15 cellular contexts compared by ENCODE assay signal in genomic region chr15:38076806-38077205, GRCh38.
A peak's percentile ranks its signal among the peaks of the same experiment; 100 is the strongest.
DNase-seq lines count a peak whose midpoint lies in the region; ATAC-seq and TF ChIP-seq lines count a peak whose summit lies in the region.
"Had no signal": no experiment of that assay in that cellular context is flagged by ENCODE, and none has a peak within 500 bp of the region (broad histone marks: within the 10 kb centered on the region; RNA-seq: fewer than 3 reads in every experiment).

No MANE protein-coding gene starts in this region.

- H3K4me1 Mint-ChIP-seq in glutamatergic neuron (ENCODE audit: low read depth, unreplicated experiment): peaks cover 9% of the 10 kb centered on the region
- peaks cover 9 to 14% of the 10 kb centered on the region in 2 donors for H3K4me1 Mint-ChIP-seq in natural killer cell treated with Interleukin-12 subunit alpha and Interleukin-12 subunit beta and Interleukin-15 and Interleukin-18, amount 100 ng/mL, for 72 hours (ENCODE audit: low read depth in 2 of 2)

- H3K9me2 ChIP-seq in Loucy (replicated peaks; ENCODE audit: low read depth, low read length): no peaks in the 10 kb centered on the region

- WGBS in spleen, 5 donors: 60 to 79% (median 78%) methylated on average over 10 of the region's 10 CpGs

- no peaks in the 10 kb centered on the region for H3K36me3 Mint-ChIP-seq in glutamatergic neuron (ENCODE audit: unreplicated experiment)
- no peaks in the 10 kb centered on the region for H3K36me3 Mint-ChIP-seq in natural killer cell treated with Interleukin-12 subunit alpha and Interleukin-12 subunit beta and Interleukin-15 and Interleukin-18, amount 100 ng/mL, for 72 hours

- no peak overlapping the region for H3K4me3 Mint-ChIP-seq in glutamatergic neuron (ENCODE audit: unreplicated experiment)
- no peak overlapping the region for H3K4me3 Mint-ChIP-seq in natural killer cell treated with Interleukin-12 subunit alpha and Interleukin-12 subunit beta and Interleukin-15 and Interleukin-18, amount 100 ng/mL, for 72 hours
- H3K4me3 Mint-ChIP-seq: activated T-cell treated with anti-CD3 and anti-CD28 coated beads, Interleukin-2, amount 50 U/mL, for 72 hours had no signal

- peak overlapping the region; percentile 46; the same call in 1 of the 2 replicates for H2AFZ ChIP-seq in Loucy (ENCODE audit: low read length)

- H3K27ac ChIP-seq in spleen: peak overlapping the region in 2 of 8 donors; percentile 32 to 54
- no peak overlapping the region for H3K27ac ChIP-seq in colonic mucosa
- H3K27ac ChIP-seq: RWPE1, tibial nerve had no signal

- no peak overlapping the region for H3K9ac ChIP-seq in Loucy (ENCODE audit: low read depth, low read length, poor library complexity, severe bottlenecking)
- H3K9ac ChIP-seq in colonic mucosa (ENCODE audit: low read depth in 2 of 2, low read length in 2 of 2): no peak overlapping the region

- intact Hi-C loops in spleen (cut with DNase I; ENCODE audit: low total_unique reads) (no loop called here), colonic mucosa (cut with DNase I) (loop anchor here (10.0 kb wide), 2 partner anchors 48 to 178 kb away; partner anchors contain the start of gene SPRED1)

- DNase-seq in glutamatergic neuron (peak; percentile 29), spleen (peak; percentile 82), colonic mucosa (no peak), RKO (ENCODE audit: low spot score) (no peak)
- no peak for DNase-seq in stimulated activated CD4-positive, alpha-beta T cell treated with anti-CD3 and anti-CD28 coated beads, Interleukin-2, amount 100 ng/mL, for 48 hours
- DNase-seq in natural killer cell treated with Interleukin-12 subunit alpha and Interleukin-12 subunit beta and Interleukin-15 and Interleukin-18, amount 100 ng/mL, for 72 hours (ENCODE audit: low spot score): no peak
- DNase-seq: activated CD4-positive, alpha-beta T cell treated with anti-CD3 and anti-CD28 coated beads for 4 hours; activated T-cell treated with anti-CD3 and anti-CD28 coated beads, Interleukin-2, amount 50 U/mL, for 72 hours; cerebellar nuclear complex; NCI-H774; stimulated activated CD8-positive, alpha-beta memory T cell treated with anti-CD3 and anti-CD28 coated beads, Interleukin-4, amount 100 ng/mL, for 48 hours had no signal

- H3K4me1 ChIP-seq in Loucy (ENCODE audit: insufficient read depth, low read length, poor library complexity, severe bottlenecking) (peaks cover 13% of the 10 kb centered on the region), spleen (peaks cover 6 to 56% (median 25%) of the 10 kb centered on the region in 6 donors), colonic mucosa (no peaks in the 10 kb centered on the region)

- no peaks in the 10 kb centered on the region for H3K79me2 ChIP-seq in Loucy (ENCODE audit: insufficient read depth, low read length)

- TF ChIP-seq POLR2A in spleen (IDR thresholded peaks at IDR 0.05): no peak

- H3F3A ChIP-seq in Loucy (ENCODE audit: low read depth): no peaks in the 10 kb centered on the region

- H3K36me3 ChIP-seq in Loucy (ENCODE audit: insufficient read depth, low read length) (no peaks in the 10 kb centered on the region), spleen (no peaks in the 10 kb centered on the region), colonic mucosa (no peaks in the 10 kb centered on the region)
- H3K36me3 ChIP-seq: tibial nerve had no signal

- peaks cover 7% of the 10 kb centered on the region for H3K9me3 Mint-ChIP-seq in glutamatergic neuron (ENCODE audit: unreplicated experiment)
- no peaks in the 10 kb centered on the region for H3K9me3 Mint-ChIP-seq in natural killer cell treated with Interleukin-12 subunit alpha and Interleukin-12 subunit beta and Interleukin-15 and Interleukin-18, amount 100 ng/mL, for 72 hours
- H3K9me3 Mint-ChIP-seq: activated T-cell treated with anti-CD3 and anti-CD28 coated beads, Interleukin-2, amount 50 U/mL, for 72 hours had no signal

- H3K9me3 ChIP-seq in Loucy (ENCODE audit: insufficient read depth, low read depth, low read length): no peaks in the 10 kb centered on the region
- H3K9me3 ChIP-seq in spleen: no peaks in the 10 kb centered on the region
- no peaks in the 10 kb centered on the region for H3K9me3 ChIP-seq in colonic mucosa
- H3K9me3 ChIP-seq: tibial nerve had no signal

- H3K4me2 ChIP-seq in Loucy (ENCODE audit: low read depth, low read length, poor library complexity, severe bottlenecking): no peak overlapping the region

- no peaks in the 10 kb centered on the region for H3K27me3 ChIP-seq in Loucy (ENCODE audit: insufficient read depth, low read length, poor library complexity, severe bottlenecking)
- peaks cover 0 to 20% (median 5%) of the 10 kb centered on the region in 7 donors for H3K27me3 ChIP-seq in spleen (replicated peaks in 1 of 7)
- no peaks in the 10 kb centered on the region for H3K27me3 ChIP-seq in colonic mucosa
- H3K27me3 ChIP-seq: tibial nerve had no signal

- no peak overlapping the region for H3K4me3 ChIP-seq in Loucy (ENCODE audit: low read length, poor library complexity, severe bottlenecking)
- no peak overlapping the region for H3K4me3 ChIP-seq in spleen
- no peak overlapping the region for H3K4me3 ChIP-seq in colonic mucosa
- H3K4me3 ChIP-seq: tibial nerve had no signal

- no peak for TF ChIP-seq CTCF in Loucy (conservative IDR thresholded peaks at IDR 0.05; ENCODE audit: low read length)
- no peak for TF ChIP-seq CTCF in glutamatergic neuron (IDR thresholded peaks at IDR 0.05; ENCODE audit: partially characterized antibody, unreplicated experiment)
- no peak for TF ChIP-seq CTCF in spleen (IDR thresholded peaks at IDR 0.05 in 8 of 11, conservative IDR thresholded peaks at IDR 0.05 in 3 of 11)
- no peak for TF ChIP-seq CTCF in colonic mucosa (IDR thresholded peaks at IDR 0.05)

- peak; percentile 51 for ATAC-seq in GM18909 (IDR thresholded peaks at IDR 0.05; ENCODE audit: poor library complexity, unreplicated experiment)
- ATAC-seq in natural killer cell treated with Interleukin-12 subunit alpha and Interleukin-12 subunit beta and Interleukin-15 and Interleukin-18, amount 100 ng/mL, for 72 hours: no peak
- ATAC-seq: activated T-cell treated with anti-CD3 and anti-CD28 coated beads, Interleukin-2, amount 50 U/mL, for 72 hours had no signal

- H3K27me3 Mint-ChIP-seq in glutamatergic neuron (ENCODE audit: unreplicated experiment): peaks cover 3% of the 10 kb centered on the region
- H3K27me3 Mint-ChIP-seq in natural killer cell treated with Interleukin-12 subunit alpha and Interleukin-12 subunit beta and Interleukin-15 and Interleukin-18, amount 100 ng/mL, for 72 hours: peaks cover 17 to 30% of the 10 kb centered on the region in 2 donors

- H3K27ac Mint-ChIP-seq in glutamatergic neuron (ENCODE audit: unreplicated experiment): no peak overlapping the region
- H3K27ac Mint-ChIP-seq in natural killer cell treated with Interleukin-12 subunit alpha and Interleukin-12 subunit beta and Interleukin-15 and Interleukin-18, amount 100 ng/mL, for 72 hours: no peak overlapping the region

- no peaks in the 10 kb centered on the region for H4K20me1 ChIP-seq in Loucy (ENCODE audit: insufficient read depth, low read length, poor library complexity, severe bottlenecking)

Comparison
In these comparisons a context has a peak if more than half of its experiments do, and no peak if none do; other contexts are left out.
1. DNase-seq: peak in glutamatergic neuron (single experiment) and spleen (single experiment); none in stimulated activated CD4-positive, alpha-beta T cell treated with anti-CD3 and anti-CD28 coated beads, Interleukin-2, amount 100 ng/mL, for 48 hours (0 of 2), natural killer cell treated with Interleukin-12 subunit alpha and Interleukin-12 subunit beta and Interleukin-15 and Interleukin-18, amount 100 ng/mL, for 72 hours (single experiment), colonic mucosa (single experiment) and RKO (single experiment).